24 cellular contexts compared by ENCODE assay signal in the genomic region with DNA sequence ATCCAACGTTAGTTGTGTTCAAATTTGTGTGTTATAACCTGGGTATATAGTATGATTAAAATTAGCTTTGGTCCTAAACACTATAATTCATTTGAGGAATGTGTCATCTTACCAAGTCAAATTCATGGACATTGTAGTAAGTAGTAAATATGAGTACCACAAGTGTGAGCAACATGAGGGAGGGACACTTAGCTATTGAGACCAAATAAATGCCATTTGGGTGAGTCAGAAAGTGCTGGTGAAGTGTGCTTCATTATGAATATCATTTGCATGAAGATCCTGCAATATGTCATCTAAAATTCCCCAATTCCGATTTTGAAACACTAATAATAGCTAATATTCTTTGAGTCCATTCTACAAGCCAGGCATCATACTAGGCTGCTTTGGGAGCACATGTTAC.
DNase-seq lines count a peak whose midpoint lies in the region; ATAC-seq and TF ChIP-seq lines count a peak whose summit lies in the region.
"Had no signal": no experiment of that assay in that cellular context is flagged by ENCODE, and none has a peak within 500 bp of the region (broad histone marks: within the 10 kb centered on the region; RNA-seq: fewer than 3 reads in every experiment).

No MANE protein-coding gene starts in this region.

- no peak overlapping the region for H4K8ac ChIP-seq in mesendoderm (ENCODE audit: low read depth, low read length)

- DNase-seq in AG10803 (ENCODE audit: low read depth) (peak; percentile 48), NCI-H226 (peak; percentile 12), epithelial cell of esophagus (ENCODE audit: low read depth) (peak; percentile 73), mesendoderm (peak; percentile 32), upper lobe of right lung (no peak), NCI-H1417 treated with DMSO at 0.1 percent for 48 hours (lab: John Stamatoyannopoulos, UW) (no peak), HPDE6-E6E7 (ENCODE audit: extremely low spot score) (no peak)
- DNase-seq: activated CD8-positive, alpha-beta T cell treated with anti-CD3 and anti-CD28 coated beads, Interleukin-2, amount 10 ng/mL, durations not matched to agents 7 days and 5 days; activated effector memory CD4-positive, alpha-beta T cell treated with anti-CD3 and anti-CD28 coated beads, Interleukin-2, amount 50 U/mL, for 16 hours; activated T-cell treated with anti-CD3 and anti-CD28 coated beads for 4 hours; cerebellar nuclear complex; COR-L47; H9; heart left ventricle; left cardiac atrium; naive B cell; NCI-H1436; NCI-H446; SHP77; sigmoid colon had no signal

- no peak overlapping the region for H3K56ac ChIP-seq in mesendoderm (ENCODE audit: low read length)

- H4K5ac ChIP-seq in mesendoderm (ENCODE audit: low read length), result no peak overlapping the region

- no peak for TF ChIP-seq CTCF in AG10803 (conservative IDR thresholded peaks at IDR 0.05; ENCODE audit: low read length)
- TF ChIP-seq CTCF in epithelial cell of esophagus (IDR thresholded peaks at IDR 0.05; ENCODE audit: insufficient read depth, low read depth, low read length, missing control alignments), result no peak
- TF ChIP-seq CTCF in upper lobe of right lung (IDR thresholded peaks at IDR 0.05), result no peak

- no peak overlapping the region for H3K18ac ChIP-seq in mesendoderm (ENCODE audit: low read length)

- H3K23ac ChIP-seq in mesendoderm (ENCODE audit: low read length), result no peak overlapping the region

- no peak overlapping the region for H2BK5ac ChIP-seq in mesendoderm (ENCODE audit: low read length)

- no peak for ATAC-seq in upper lobe of right lung
- no peak for ATAC-seq in HG02588 (IDR thresholded peaks at IDR 0.05; ENCODE audit: unreplicated experiment)
- ATAC-seq: activated CD8-positive, alpha-beta T cell treated with anti-CD3 and anti-CD28 coated beads, Interleukin-2, amount 10 ng/mL, durations not matched to agents 7 days and 5 days; heart left ventricle; K562; left cardiac atrium had no signal

- no peak overlapping the region for H3K27ac ChIP-seq in mesendoderm (ENCODE audit: low read depth, low read length)
- H3K27ac ChIP-seq in upper lobe of right lung, result no peak overlapping the region
- H3K27ac ChIP-seq: BLaER1, heart left ventricle, sigmoid colon, thoracic aorta had no signal

- H3K9me3 ChIP-seq in upper lobe of right lung, result no peaks in the 10 kb centered on the region
- H3K9me3 ChIP-seq: BLaER1, heart left ventricle, sigmoid colon, thoracic aorta had no signal

- no peak overlapping the region for H3K9ac ChIP-seq in mesendoderm (ENCODE audit: low read length)
- H3K9ac ChIP-seq: BLaER1 had no signal

- H3K27me3 ChIP-seq in mesendoderm (ENCODE audit: insufficient read depth, low read length, poor library complexity) (no peaks in the 10 kb centered on the region), upper lobe of right lung (no peaks in the 10 kb centered on the region)
- H3K27me3 ChIP-seq: BLaER1, sigmoid colon had no signal

- H2BK15ac ChIP-seq in mesendoderm (replicated peaks; ENCODE audit: low read depth), result no peak overlapping the region

- H3K4me1 ChIP-seq in mesendoderm (ENCODE audit: control insufficient read depth, low read depth, low read length) (peaks cover 6% of the 10 kb centered on the region), upper lobe of right lung (peaks cover 6% of the 10 kb centered on the region)
- H3K4me1 ChIP-seq: BLaER1, heart left ventricle, sigmoid colon had no signal

- no peak overlapping the region for H2BK120ac ChIP-seq in mesendoderm (ENCODE audit: low read depth, low read length)

- no peak overlapping the region for H3K4ac ChIP-seq in mesendoderm (ENCODE audit: low read depth, low read length)

- H3K36me3 ChIP-seq in mesendoderm (ENCODE audit: control insufficient read depth, insufficient read depth, low read length) (no peaks in the 10 kb centered on the region), upper lobe of right lung (no peaks in the 10 kb centered on the region)
- H3K36me3 ChIP-seq: BLaER1, heart left ventricle, sigmoid colon, thoracic aorta had no signal

- intact Hi-C loops in upper lobe of right lung (cut with DNase I), result no loop called here

- H3K79me2 ChIP-seq in mesendoderm (ENCODE audit: control insufficient read depth, insufficient read depth, low read length), result no peaks in the 10 kb centered on the region

- no peak overlapping the region for H3K4me2 ChIP-seq in mesendoderm (ENCODE audit: low read length)
- H3K4me2 ChIP-seq: BLaER1 had no signal

- no peaks in the 10 kb centered on the region for H3K79me1 ChIP-seq in mesendoderm (ENCODE audit: low read length)

- H2AK5ac ChIP-seq in mesendoderm (ENCODE audit: low read length), result no peak overlapping the region

- H3K4me3 ChIP-seq in AG10803 (ENCODE audit: low read length) (no peak overlapping the region), epithelial cell of esophagus (ENCODE audit: low read length) (no peak overlapping the region), mesendoderm (ENCODE audit: low read length) (no peak overlapping the region), upper lobe of right lung (no peak overlapping the region)
- H3K4me3 ChIP-seq: BLaER1, heart left ventricle, K562, sigmoid colon, thoracic aorta had no signal

- WGBS in mesendoderm (ENCODE audit: extremely low coverage, insufficient coverage, low lambda C conversion rate), result no CpG with 5 or more reads among the region's 2 CpGs

Comparison
In these comparisons a context has a peak if more than half of its experiments do, and no peak if none do; other contexts are left out.
1. DNase-seq: peak in AG10803 (single experiment), NCI-H226 (single experiment), epithelial cell of esophagus (single experiment) and mesendoderm (single experiment); none in upper lobe of right lung (single experiment), NCI-H1417 treated with DMSO at 0.1 percent for 48 hours (single experiment) and HPDE6-E6E7 (single experiment).